ENCODE assay signal across 8 cellular contexts in genomic region chr13:19601749-19602725, GRCh38. TPM values are rescaled to one million over a fixed set of nuclear protein-coding genes. Genes with fewer than 3 reads are reported as not detected.
DNase-seq lines count a peak whose midpoint lies in the region; ATAC-seq and TF ChIP-seq lines count a peak whose summit lies in the region.
"Had no signal": no experiment of that assay in that cellular context is flagged by ENCODE, and none has a peak within 500 bp of the region (broad histone marks: within the 10 kb centered on the region; RNA-seq: fewer than 3 reads in every experiment).

No MANE protein-coding gene starts in this region.

- H3K9me3 Mint-ChIP-seq in stimulated activated naive B cell treated with anti-CD40 and anti-IgM and Interleukin-4, amounts not matched to agents 10 μg/mL and 1 μg/mL and 100 μg/mL, for 72 hours, result peaks cover 15 to 16% of the 10 kb centered on the region in 2 donors

- peaks cover 0 to 11% (median 8%) of the 10 kb centered on the region in 4 donors for H3K4me1 ChIP-seq in liver (ENCODE audit: control insufficient read depth in 4 of 4, insufficient read depth in 4 of 4, low read length in 3 of 4)

- H3K4me3 ChIP-seq in SU-DHL-6 (ENCODE audit: insufficient read depth, low read length, poor library complexity, severe bottlenecking) (peak overlapping the region; percentile 57), liver (ENCODE audit: low read depth in 1 of 3, low read length in 3 of 3) (peak overlapping the region; percentile 46 to 63 (median 55))

- H3K27ac Mint-ChIP-seq in stimulated activated naive B cell treated with anti-CD40 and anti-IgM and Interleukin-4, amounts not matched to agents 10 μg/mL and 1 μg/mL and 100 μg/mL, for 72 hours, result no peak overlapping the region

- DNase-seq in HT1080 (ENCODE audit: low read depth) (peak; percentile 61), cerebellar cortex (ENCODE audit: low spot score) (peak; percentile 24)
- peak; percentile 29 for DNase-seq in stimulated activated naive B cell treated with anti-CD40 and anti-IgM and Interleukin-4, amounts not matched to agents 10 μg/mL and 1 μg/mL and 100 μg/mL, for 72 hours

- H3K9ac ChIP-seq in SU-DHL-6 (ENCODE audit: low read length), result peak overlapping the region; percentile 72
- H3K9ac ChIP-seq in liver (ENCODE audit: low read depth in 1 of 2, low read length in 2 of 2), result no peak overlapping the region

- H3K27ac ChIP-seq in SU-DHL-6 (ENCODE audit: low read depth, low read length), result peak overlapping the region; percentile 39
- no peak overlapping the region for H3K27ac ChIP-seq in liver (ENCODE audit: low read depth in 1 of 2, low read length in 2 of 2)

- H4K20me1 ChIP-seq in SU-DHL-6 (ENCODE audit: low read depth, low read length), result no peaks in the 10 kb centered on the region

- TF ChIP-seq RAD21 in liver (IDR thresholded peaks at IDR 0.05), result no peak

- peaks cover 8 to 12% of the 10 kb centered on the region in 2 donors for H3K36me3 Mint-ChIP-seq in stimulated activated naive B cell treated with anti-CD40 and anti-IgM and Interleukin-4, amounts not matched to agents 10 μg/mL and 1 μg/mL and 100 μg/mL, for 72 hours

- H3K9me2 ChIP-seq in SU-DHL-6 (replicated peaks; ENCODE audit: insufficient read depth, low read length), result no peaks in the 10 kb centered on the region

- H3K4me3 Mint-ChIP-seq in stimulated activated naive B cell treated with anti-CD40 and anti-IgM and Interleukin-4, amounts not matched to agents 10 μg/mL and 1 μg/mL and 100 μg/mL, for 72 hours, result peak overlapping the region; percentile 56 to 73

- TF ChIP-seq CTCF in GM12872 (IDR thresholded peaks at IDR 0.05; ENCODE audit: insufficient read depth, low read depth, low read length) (peak; percentile 48; the same call in 2 of the 3 replicates), SU-DHL-6 (IDR thresholded peaks at IDR 0.05; ENCODE audit: insufficient read depth, low read length, poor library complexity, severe bottlenecking) (no peak), liver (IDR thresholded peaks at IDR 0.05; ENCODE audit: low read depth, low read length, missing input control) (no peak)

- WGBS in liver, result 3% methylated on average over 108 of the region's 108 CpGs

- peaks cover 7% of the 10 kb centered on the region; the same call in 1 of the 2 replicates for H3K79me2 ChIP-seq in SU-DHL-6 (ENCODE audit: insufficient read depth, low read length)

- H3K27me3 ChIP-seq in SU-DHL-6 (ENCODE audit: low read length) (no peaks in the 10 kb centered on the region), liver (ENCODE audit: control insufficient read depth in 4 of 4, insufficient read depth in 4 of 4, low read length in 3 of 4) (peaks cover 0 to 5% (median 2%) of the 10 kb centered on the region in 4 donors)

- peaks cover 0 to 3% of the 10 kb centered on the region in 2 donors for H3K4me1 Mint-ChIP-seq in stimulated activated naive B cell treated with anti-CD40 and anti-IgM and Interleukin-4, amounts not matched to agents 10 μg/mL and 1 μg/mL and 100 μg/mL, for 72 hours

- peaks cover 51 to 64% of the 10 kb centered on the region in 2 donors for H3K27me3 Mint-ChIP-seq in stimulated activated naive B cell treated with anti-CD40 and anti-IgM and Interleukin-4, amounts not matched to agents 10 μg/mL and 1 μg/mL and 100 μg/mL, for 72 hours

- H3K9me3 ChIP-seq in SU-DHL-6 (ENCODE audit: insufficient read depth, low read length) (peaks cover 12% of the 10 kb centered on the region; the same call in 1 of the 2 replicates), liver (ENCODE audit: control insufficient read depth in 4 of 4, low read length in 3 of 4) (peaks cover 0 to 13% (median 0%) of the 10 kb centered on the region in 4 donors)

- H3K36me3 ChIP-seq in SU-DHL-6 (ENCODE audit: low read length) (no peaks in the 10 kb centered on the region), liver (ENCODE audit: control insufficient read depth in 4 of 4, insufficient read depth in 3 of 4, low read depth in 1 of 4, low read length in 3 of 4) (no peaks in the 10 kb centered on the region)

- peak overlapping the region; percentile 58 for H3K4me2 ChIP-seq in SU-DHL-6 (ENCODE audit: low read depth, low read length, poor library complexity, severe bottlenecking)

- no peaks in the 10 kb centered on the region; the same call in 1 of the 2 replicates for H3F3A ChIP-seq in SU-DHL-6 (ENCODE audit: insufficient read depth)

- ATAC-seq in GM21423 (IDR thresholded peaks at IDR 0.05; ENCODE audit: unreplicated experiment), result peak; percentile 85
- ATAC-seq in stimulated activated naive B cell treated with anti-CD40 and anti-IgM and Interleukin-4, amounts not matched to agents 10 μg/mL and 1 μg/mL and 100 μg/mL, for 72 hours (replicated peaks), result peak; percentile 88 to 91

- peak overlapping the region; percentile 91 for H2AFZ ChIP-seq in SU-DHL-6 (ENCODE audit: low read depth, low read length, severe bottlenecking)

TF ChIP-seq in liver, 16 proteins besides CTCF, POLR2A, EP300 and RAD21:
- TF ChIP-seq RXRA (IDR thresholded peaks at IDR 0.05) (no peak), JUND (IDR thresholded peaks at IDR 0.05) (no peak), HNF4A (conservative IDR thresholded peaks at IDR 0.05) (no peak), EGR1 (IDR thresholded peaks at IDR 0.05; ENCODE audit: low read depth in 2 of 2) (no peak), FOXA2 (IDR thresholded peaks at IDR 0.05) (no peak), TAF1 (conservative IDR thresholded peaks at IDR 0.05) (no peak), SP1 (IDR thresholded peaks at IDR 0.05) (no peak), GABPA (IDR thresholded peaks at IDR 0.05 in 1 of 2, conservative IDR thresholded peaks at IDR 0.05 in 1 of 2) (no peak), HNF4G (IDR thresholded peaks at IDR 0.05) (no peak), FOXA1 (IDR thresholded peaks at IDR 0.05) (no peak), ATF3 (IDR thresholded peaks at IDR 0.05) (no peak), YY1 (IDR thresholded peaks at IDR 0.05) (no peak), NR2F2 (IDR thresholded peaks at IDR 0.05) (no peak), MAX (IDR thresholded peaks at IDR 0.05) (no peak)
- TF ChIP-seq, protein P1, sequence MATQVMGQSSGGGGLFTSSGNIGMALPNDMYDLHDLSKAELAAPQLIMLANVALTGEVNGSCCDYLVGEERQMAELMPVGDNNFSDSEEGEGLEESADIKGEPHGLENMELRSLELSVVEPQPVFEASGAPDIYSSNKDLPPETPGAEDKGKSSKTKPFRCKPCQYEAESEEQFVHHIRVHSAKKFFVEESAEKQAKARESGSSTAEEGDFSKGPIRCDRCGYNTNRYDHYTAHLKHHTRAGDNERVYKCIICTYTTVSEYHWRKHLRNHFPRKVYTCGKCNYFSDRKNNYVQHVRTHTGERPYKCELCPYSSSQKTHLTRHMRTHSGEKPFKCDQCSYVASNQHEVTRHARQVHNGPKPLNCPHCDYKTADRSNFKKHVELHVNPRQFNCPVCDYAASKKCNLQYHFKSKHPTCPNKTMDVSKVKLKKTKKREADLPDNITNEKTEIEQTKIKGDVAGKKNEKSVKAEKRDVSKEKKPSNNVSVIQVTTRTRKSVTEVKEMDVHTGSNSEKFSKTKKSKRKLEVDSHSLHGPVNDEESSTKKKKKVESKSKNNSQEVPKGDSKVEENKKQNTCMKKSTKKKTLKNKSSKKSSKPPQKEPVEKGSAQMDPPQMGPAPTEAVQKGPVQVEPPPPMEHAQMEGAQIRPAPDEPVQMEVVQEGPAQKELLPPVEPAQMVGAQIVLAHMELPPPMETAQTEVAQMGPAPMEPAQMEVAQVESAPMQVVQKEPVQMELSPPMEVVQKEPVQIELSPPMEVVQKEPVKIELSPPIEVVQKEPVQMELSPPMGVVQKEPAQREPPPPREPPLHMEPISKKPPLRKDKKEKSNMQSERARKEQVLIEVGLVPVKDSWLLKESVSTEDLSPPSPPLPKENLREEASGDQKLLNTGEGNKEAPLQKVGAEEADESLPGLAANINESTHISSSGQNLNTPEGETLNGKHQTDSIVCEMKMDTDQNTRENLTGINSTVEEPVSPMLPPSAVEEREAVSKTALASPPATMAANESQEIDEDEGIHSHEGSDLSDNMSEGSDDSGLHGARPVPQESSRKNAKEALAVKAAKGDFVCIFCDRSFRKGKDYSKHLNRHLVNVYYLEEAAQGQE (IDR thresholded peaks at IDR 0.05), result no peak
- TF ChIP-seq, protein P2, sequence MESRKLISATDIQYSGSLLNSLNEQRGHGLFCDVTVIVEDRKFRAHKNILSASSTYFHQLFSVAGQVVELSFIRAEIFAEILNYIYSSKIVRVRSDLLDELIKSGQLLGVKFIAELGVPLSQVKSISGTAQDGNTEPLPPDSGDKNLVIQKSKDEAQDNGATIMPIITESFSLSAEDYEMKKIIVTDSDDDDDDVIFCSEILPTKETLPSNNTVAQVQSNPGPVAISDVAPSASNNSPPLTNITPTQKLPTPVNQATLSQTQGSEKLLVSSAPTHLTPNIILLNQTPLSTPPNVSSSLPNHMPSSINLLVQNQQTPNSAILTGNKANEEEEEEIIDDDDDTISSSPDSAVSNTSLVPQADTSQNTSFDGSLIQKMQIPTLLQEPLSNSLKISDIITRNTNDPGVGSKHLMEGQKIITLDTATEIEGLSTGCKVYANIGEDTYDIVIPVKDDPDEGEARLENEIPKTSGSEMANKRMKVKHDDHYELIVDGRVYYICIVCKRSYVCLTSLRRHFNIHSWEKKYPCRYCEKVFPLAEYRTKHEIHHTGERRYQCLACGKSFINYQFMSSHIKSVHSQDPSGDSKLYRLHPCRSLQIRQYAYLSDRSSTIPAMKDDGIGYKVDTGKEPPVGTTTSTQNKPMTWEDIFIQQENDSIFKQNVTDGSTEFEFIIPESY (IDR thresholded peaks at IDR 0.05), result no peak

RNA-seq across cellular contexts. Expression of gene MPHOSPH8, which starts 31.4 kb away (rescaled TPM):
- 8.4 and 8.5 TPM in 2 replicates for total RNA-seq in HT1080 (2014; rRNA removed; shearing (Covaris generic))
- 7.0 and 7.2 TPM in 2 replicates for polyA plus RNA-seq in HT1080 (2015; cell fraction: cytosol; rRNA removed)
- 18.6 and 22.8 TPM in 2 replicates for polyA plus RNA-seq in HT1080 (2015; cell fraction: nucleus; rRNA removed)
- 10 to 100 TPM; 13.3 to 14.2 TPM for total RNA-seq in liver
- 10 to 100 TPM in 1 of 2 donors, 1 to 10 TPM in 1; 8.4 to 11.4 TPM for polyA plus RNA-seq in liver

RNA-seq across cellular contexts. Expression of gene TPTE2, which starts 40.7 kb away (rescaled TPM):
- not detected in 2 replicates for total RNA-seq in HT1080 (2014; rRNA removed; shearing (Covaris generic))
- not detected in 2 replicates for polyA plus RNA-seq in HT1080 (2015; cell fraction: cytosol; rRNA removed)
- polyA plus RNA-seq in HT1080 (2015; cell fraction: nucleus; rRNA removed), result not detected in 2 replicates
- not detected for total RNA-seq in liver
- not detected for polyA plus RNA-seq in liver
- total RNA-seq: renal cortical epithelial cell had no signal
